ENCODE assay signal across 23 cellular contexts in the genomic region with DNA sequence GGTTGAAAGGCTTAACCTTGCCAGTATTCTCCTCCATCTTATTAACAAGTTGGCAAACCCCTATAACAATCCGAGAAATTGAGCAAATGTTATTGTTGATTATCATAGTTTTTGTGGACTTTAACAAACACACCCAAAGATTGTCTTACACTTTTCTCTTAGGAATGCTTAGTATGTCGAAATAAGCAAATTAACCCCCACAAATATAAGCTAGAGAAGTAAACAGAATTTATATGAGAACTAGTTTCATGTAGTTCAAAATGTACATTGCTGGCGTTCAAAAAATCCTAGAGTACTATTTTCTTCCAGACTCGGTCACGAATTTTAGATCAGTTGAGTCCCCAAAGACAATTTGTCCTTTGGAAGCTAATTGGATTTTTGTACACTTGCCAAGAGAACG.
"Had no signal": no experiment of that assay in that cellular context is flagged by ENCODE, and none has a peak within 500 bp of the region (broad histone marks: within the 10 kb centered on the region; RNA-seq: fewer than 3 reads in every experiment).

No MANE protein-coding gene starts in this region.

- H3K4me1 ChIP-seq: foreskin keratinocyte, pancreas, right atrium auricular region, spleen, uterus had no signal

- H3K27me3 Mint-ChIP-seq: activated B cell treated with CpG ODN at 0.5 μM for 24 hours; activated CD8-positive, alpha-beta T cell treated with anti-CD3 and anti-CD28 coated beads for 36 hours; activated T-helper 17 cell treated with anti-CD3 and anti-CD28 coated beads, Interleukin-2, amount 50 U/mL, for 72 hours; central memory CD8-positive, alpha-beta T cell; naive B cell; type B pancreatic cell had no signal

- H3K27ac Mint-ChIP-seq: activated B cell treated with CpG ODN at 0.5 μM for 24 hours; activated CD8-positive, alpha-beta T cell treated with anti-CD3 and anti-CD28 coated beads for 36 hours; activated naive CD4-positive, alpha-beta T cell treated with anti-CD3 and anti-CD28 coated beads, Interleukin-2, amount 50 U/mL, for 72 hours; activated T-helper 17 cell treated with anti-CD3 and anti-CD28 coated beads, Interleukin-2, amount 50 U/mL, for 72 hours; mesothelial cell of epicardium; type B pancreatic cell had no signal

- H3K27me3 ChIP-seq: foreskin keratinocyte, pancreas, right atrium auricular region, spleen, uterus had no signal

- H3K4me3 ChIP-seq: pancreas, right atrium auricular region, spleen, thoracic aorta, uterus had no signal

- H3K4me3 Mint-ChIP-seq: activated B cell treated with CpG ODN at 0.5 μM for 24 hours; activated CD8-positive, alpha-beta T cell treated with anti-CD3 and anti-CD28 coated beads for 36 hours; activated T-cell treated with anti-CD3 and anti-CD28 coated beads, Interleukin-2, amount 50 U/mL, for 4 hours; activated T-helper 17 cell treated with anti-CD3 and anti-CD28 coated beads, Interleukin-2, amount 50 U/mL, for 72 hours; central memory CD8-positive, alpha-beta T cell; mesothelial cell of epicardium; naive B cell; type B pancreatic cell had no signal

- H3K4me1 Mint-ChIP-seq: activated T-helper 17 cell treated with anti-CD3 and anti-CD28 coated beads, Interleukin-2, amount 50 U/mL, for 72 hours; central memory CD8-positive, alpha-beta T cell; mesothelial cell of epicardium had no signal

- H3K9me3 ChIP-seq: pancreas, right atrium auricular region, spleen, thoracic aorta, uterus had no signal

- ATAC-seq: activated CD8-positive, alpha-beta T cell treated with anti-CD3 and anti-CD28 coated beads for 36 hours; activated naive CD4-positive, alpha-beta T cell treated with anti-CD3 and anti-CD28 coated beads, Interleukin-2, amount 50 U/mL, for 72 hours; activated T-cell treated with anti-CD3 and anti-CD28 coated beads, Interleukin-2, amount 50 U/mL, for 4 hours; activated T-helper 17 cell treated with anti-CD3 and anti-CD28 coated beads, Interleukin-2, amount 50 U/mL, for 72 hours; foreskin keratinocyte; left cardiac atrium; pancreas had no signal

- H3K36me3 Mint-ChIP-seq: activated naive CD4-positive, alpha-beta T cell treated with anti-CD3 and anti-CD28 coated beads, Interleukin-2, amount 50 U/mL, for 72 hours; naive B cell had no signal

- H3K27ac ChIP-seq: epithelial cell of prostate, foreskin keratinocyte, pancreas, spleen had no signal

- DNase-seq: activated B cell treated with CpG ODN at 0.5 μM for 24 hours; activated CD4-positive, alpha-beta T cell treated with anti-CD3 and anti-CD28 coated beads, Interleukin-2, amount 50 U/mL, for 1 hour; activated CD8-positive, alpha-beta T cell treated with anti-CD3 and anti-CD28 coated beads for 36 hours; activated gamma-delta T cell treated with Interleukin-2 at 50 U/mL for 16 hours; activated T-cell treated with anti-CD3 and anti-CD28 coated beads, Interleukin-2, amount 50 U/mL, for 4 hours; effector CD8-positive, alpha-beta T cell; foreskin keratinocyte; glutamatergic neuron; hippocampal formation; left cardiac atrium; naive B cell; pancreas; spleen; stimulated activated naive CD4-positive, alpha-beta T cell treated with Interleukin-2 at 50 U/mL for 16 hours; uterus had no signal

- H3K36me3 ChIP-seq: right atrium auricular region, thoracic aorta, uterus had no signal

- H3K9me3 Mint-ChIP-seq: activated B cell treated with CpG ODN at 0.5 μM for 24 hours; activated CD8-positive, alpha-beta T cell treated with anti-CD3 and anti-CD28 coated beads for 36 hours; activated naive CD4-positive, alpha-beta T cell treated with anti-CD3 and anti-CD28 coated beads, Interleukin-2, amount 50 U/mL, for 72 hours; activated T-cell treated with anti-CD3 and anti-CD28 coated beads, Interleukin-2, amount 50 U/mL, for 4 hours; activated T-helper 17 cell treated with anti-CD3 and anti-CD28 coated beads, Interleukin-2, amount 50 U/mL, for 72 hours; central memory CD8-positive, alpha-beta T cell; mesothelial cell of epicardium; naive B cell; type B pancreatic cell had no signal
